In the genomic region with DNA sequence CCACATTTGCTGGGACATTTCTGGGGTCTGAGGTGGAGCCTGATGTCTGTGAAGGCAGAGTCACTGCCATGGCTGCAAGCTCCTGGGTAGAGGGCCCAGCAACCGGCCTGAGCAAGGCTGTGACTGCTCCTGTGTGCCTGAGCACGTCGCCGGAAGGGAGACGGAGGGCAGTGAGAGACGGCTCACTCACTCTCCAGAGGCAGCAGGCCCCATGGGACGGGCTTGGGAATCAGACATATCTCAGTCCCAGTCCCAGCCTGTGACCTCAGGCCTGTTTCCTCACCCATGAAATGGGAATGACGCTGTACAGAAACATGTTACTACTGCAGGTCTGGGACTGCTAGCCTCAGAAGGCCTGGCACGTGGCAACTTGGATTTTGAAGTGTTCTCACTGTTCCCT, we compare ENCODE assay signal across 22 cellular contexts. TPM values are rescaled to one million over a fixed set of nuclear protein-coding genes. Genes with fewer than 3 reads are reported as not detected.
DNase-seq lines count a peak whose midpoint lies in the region; ATAC-seq, FAIRE-seq and TF ChIP-seq lines count a peak whose summit lies in the region.
"Had no signal": no experiment of that assay in that cellular context is flagged by ENCODE, and none has a peak within 500 bp of the region (broad histone marks: within the 10 kb centered on the region; RNA-seq: fewer than 3 reads in every experiment).

No MANE protein-coding gene starts in this region.

- no peak for TF ChIP-seq EP300 in ovary (IDR thresholded peaks at IDR 0.05)

- H3K27me3 ChIP-seq in BE2C = no peaks in the 10 kb centered on the region
- H3K27me3 ChIP-seq in lower lobe of right lung (ENCODE audit: low read depth) = no peaks in the 10 kb centered on the region
- no peaks in the 10 kb centered on the region for H3K27me3 ChIP-seq in trophoblast cell (ENCODE audit: insufficient read depth, low read length)
- no peaks in the 10 kb centered on the region for H3K27me3 ChIP-seq in ovary

- H3K4me2 ChIP-seq in trophoblast cell (ENCODE audit: low read length) = no peak overlapping the region
- H3K4me2 ChIP-seq: GM23338 had no signal

- intact Hi-C loops in lower lobe of right lung (cut with DNase I) = no loop called here
- intact Hi-C loops in ovary (cut with DNase I) = no loop called here

- no peak overlapping the region for H2BK5ac ChIP-seq in trophoblast cell (ENCODE audit: low read depth, low read length, poor library complexity)

- DNase-seq in BE2C = peak; percentile 85
- peak; percentile 39 for DNase-seq in lower lobe of right lung
- peak; percentile 76 to 81 for DNase-seq in trophoblast cell
- no peak for DNase-seq in NCI-H345 treated with DMSO at 0.1 percent for 48 hours (lab: John Stamatoyannopoulos, UW; ENCODE audit: unreplicated experiment)
- no peak for DNase-seq in GM12891 (ENCODE audit: insufficient read length, low spot score)
- no peak for DNase-seq in activated CD8-positive, alpha-beta memory T cell treated with anti-CD3 and anti-CD28 coated beads, Interleukin-2, amount 50 U/mL, for 48 hours
- no peak for DNase-seq in ovary
- DNase-seq: C1 segment of cervical spinal cord; Calu3; CD4-positive, alpha-beta memory T cell; COR-L47; DMS53; DMS79 treated with DMSO at 0.1 percent for 48 hours; H9 had no signal

- no peak overlapping the region for H2AK5ac ChIP-seq in trophoblast cell (ENCODE audit: low read length)

- TF ChIP-seq CTCF in BE2C (IDR thresholded peaks at IDR 0.05; ENCODE audit: low read depth, low read length) = no peak
- no peak for TF ChIP-seq CTCF in lower lobe of right lung (IDR thresholded peaks at IDR 0.05)
- no peak for TF ChIP-seq CTCF in ovary (IDR thresholded peaks at IDR 0.05)

- ATAC-seq in lower lobe of right lung = no peak
- ATAC-seq: GM23338, HCT116 had no signal

- no CpG with 5 or more reads among the region's 9 CpGs for WGBS in trophoblast cell (ENCODE audit: extremely low coverage, insufficient coverage, insufficient read length)
- 78 to 89% (median 86%) methylated on average over 9 of the region's 9 CpGs for WGBS in ovary, 3 donors

- H4K12ac ChIP-seq in trophoblast cell (ENCODE audit: low read depth, low read length) = no peak overlapping the region

- H2AFZ ChIP-seq in trophoblast cell (ENCODE audit: insufficient read depth, low read length, poor library complexity) = no peak overlapping the region
- H2AFZ ChIP-seq: GM23338 had no signal

- H3K36me3 ChIP-seq in BE2C = peaks cover 72% of the 10 kb centered on the region
- peaks cover 100% of the 10 kb centered on the region for H3K36me3 ChIP-seq in lower lobe of right lung
- H3K36me3 ChIP-seq in trophoblast cell (ENCODE audit: control insufficient read depth in 1 of 2, insufficient read depth in 2 of 2, low read length in 2 of 2) = peaks cover 59 to 73% of the 10 kb centered on the region in 2 experiments
- H3K36me3 ChIP-seq in ovary = no peaks in the 10 kb centered on the region

- no peak overlapping the region for H2BK12ac ChIP-seq in trophoblast cell (ENCODE audit: low read length)

- no peak overlapping the region for H2BK120ac ChIP-seq in trophoblast cell (ENCODE audit: insufficient read depth, low read length, poor library complexity)

- H3K14ac ChIP-seq in trophoblast cell (ENCODE audit: low read length) = no peak overlapping the region

- no peaks in the 10 kb centered on the region for H3K79me1 ChIP-seq in trophoblast cell (ENCODE audit: low read length)

- no peak overlapping the region for H3K9ac ChIP-seq in trophoblast cell (ENCODE audit: low read length)

- H3K27ac ChIP-seq in angular gyrus (ENCODE audit: low read depth, low read length) = peak overlapping the region; percentile 2
- H3K27ac ChIP-seq in lower lobe of right lung = no peak overlapping the region
- H3K27ac ChIP-seq in trophoblast cell (ENCODE audit: low read depth, low read length) = no peak overlapping the region
- no peak overlapping the region for H3K27ac ChIP-seq in ovary
- H3K27ac ChIP-seq: 22Rv1 had no signal

- TF ChIP-seq POLR2A in GM12891 (IDR thresholded peaks at IDR 0.05; ENCODE audit: low read depth, low read length) (no peak), ovary (IDR thresholded peaks at IDR 0.05) (no peak)

- H3K79me2 ChIP-seq in trophoblast cell (ENCODE audit: control insufficient read depth, insufficient read depth, low read length, poor library complexity) = no peaks in the 10 kb centered on the region

- H4K8ac ChIP-seq in trophoblast cell (ENCODE audit: low read depth, low read length) = no peak overlapping the region

- FAIRE-seq in GM12891 (lab: Jason Lieb, UNC) = no peak
- FAIRE-seq: A204.1 had no signal

- H4K91ac ChIP-seq in trophoblast cell (ENCODE audit: low read depth, low read length) = no peak overlapping the region

- H3K4me1 ChIP-seq in BE2C = peaks cover 6% of the 10 kb centered on the region
- H3K4me1 ChIP-seq in lower lobe of right lung = no peaks in the 10 kb centered on the region
- H3K4me1 ChIP-seq in trophoblast cell (ENCODE audit: control insufficient read depth in 1 of 2, insufficient read depth in 2 of 2, low read length in 2 of 2) = peaks cover 3% of the 10 kb centered on the region in 2 experiments
- no peaks in the 10 kb centered on the region for H3K4me1 ChIP-seq in ovary (ENCODE audit: insufficient read depth)

- H3K4me3 ChIP-seq in BE2C (ENCODE audit: low read depth, low read length) (no peak overlapping the region), lower lobe of right lung (no peak overlapping the region), trophoblast cell (ENCODE audit: low read depth, low read length) (no peak overlapping the region), ovary (no peak overlapping the region)
- H3K4me3 ChIP-seq: GM23338 had no signal

- H3K9me3 ChIP-seq in BE2C = no peaks in the 10 kb centered on the region
- H3K9me3 ChIP-seq in lower lobe of right lung = no peaks in the 10 kb centered on the region
- peaks cover 3% of the 10 kb centered on the region for H3K9me3 ChIP-seq in trophoblast cell (ENCODE audit: insufficient read depth, low read depth, low read length)
- no peaks in the 10 kb centered on the region for H3K9me3 ChIP-seq in ovary

- H3K18ac ChIP-seq in trophoblast cell (ENCODE audit: low read length) = no peak overlapping the region

- no peak overlapping the region for H3K4ac ChIP-seq in trophoblast cell (ENCODE audit: low read depth, low read length)

- no peak overlapping the region for H3K23ac ChIP-seq in trophoblast cell (ENCODE audit: low read length)

TF ChIP-seq in GM12891, 5 proteins besides CTCF, POLR2A, EP300 and RAD21:
- no peak for TF ChIP-seq TAF1 (IDR thresholded peaks at IDR 0.05; ENCODE audit: low read depth, low read length)
- no peak for TF ChIP-seq POU2F2 (IDR thresholded peaks at IDR 0.05; ENCODE audit: low read depth, low read length)
- no peak for TF ChIP-seq PAX5 (IDR thresholded peaks at IDR 0.05; ENCODE audit: insufficient read depth, low read length, severe bottlenecking)
- no peak for TF ChIP-seq SPI1 (IDR thresholded peaks at IDR 0.05; ENCODE audit: low read depth, low read length)
- no peak for TF ChIP-seq POLR2AphosphoS5 (IDR thresholded peaks at IDR 0.05; ENCODE audit: low read depth, low read length)

RNA-seq across cellular contexts. Expression of a gene that starts 36.4 kb away (rescaled TPM):
- polyA plus RNA-seq in BE2C (2012; ENCODE audit: insufficient read depth, insufficient read length, low read depth) = not detected
- 0.83 TPM for total RNA-seq in lower lobe of right lung
- polyA plus RNA-seq in trophoblast cell (2013) = 1.1 and 1.2 TPM in 2 replicates
- polyA plus RNA-seq in GM12891 (2012; ENCODE audit: low read depth, missing spikeins) = 0.63 TPM
- total RNA-seq in ovary = under 1 TPM in 4 of 7 donors, not detected in 3; 0.22 to 0.53 (median 0.41) TPM
- under 1 TPM; 0.30 to 0.45 TPM for polyA plus RNA-seq in ovary
- total RNA-seq: H4 had no signal
- polyA plus RNA-seq: AG04450; CD4-positive, alpha-beta memory T cell had no signal

RNA-seq across cellular contexts. Expression of a gene that starts 36.5 kb away (rescaled TPM):
- 77.3 TPM for polyA plus RNA-seq in BE2C (2012; ENCODE audit: insufficient read depth, insufficient read length, low read depth)
- 70.3 TPM for total RNA-seq in lower lobe of right lung
- 40.3 and 41.0 TPM in 2 replicates for polyA plus RNA-seq in trophoblast cell (2013)
- polyA plus RNA-seq in GM12891 (2012; ENCODE audit: low read depth, missing spikeins) = 39.0 TPM
- 10 to 100 TPM; 19.0 to 54.0 (median 36.8) TPM for total RNA-seq in ovary
- polyA plus RNA-seq in ovary = 10 to 100 TPM; 17.7 to 43.6 TPM

RNA-seq across cellular contexts. Expression of a gene that starts 45.4 kb away (rescaled TPM):
- polyA plus RNA-seq in BE2C (2012; ENCODE audit: insufficient read depth, insufficient read length, low read depth) = 4.2 TPM
- 29.9 TPM for total RNA-seq in lower lobe of right lung
- polyA plus RNA-seq in trophoblast cell (2013) = 14.6 and 14.7 TPM in 2 replicates
- 0.21 TPM for polyA plus RNA-seq in GM12891 (2012; ENCODE audit: low read depth, missing spikeins)
- 10 to 100 TPM in 4 of 7 donors, 1 to 10 TPM in 3; 6.2 to 21.0 (median 12.5) TPM for total RNA-seq in ovary
- 1 to 10 TPM; 2.1 to 9.8 TPM for polyA plus RNA-seq in ovary
- total RNA-seq: B cell had no signal

Comparison
In these comparisons a context has a peak if more than half of its experiments do, and no peak if none do; other contexts are left out.
1. DNase-seq: peak in BE2C (single experiment), lower lobe of right lung (single experiment) and trophoblast cell (2 of 2); none in NCI-H345 treated with DMSO at 0.1 percent for 48 hours (single experiment), GM12891 (single experiment), activated CD8-positive, alpha-beta memory T cell treated with anti-CD3 and anti-CD28 coated beads, Interleukin-2, amount 50 U/mL, for 48 hours (single experiment) and ovary (0 of 5).